ENCODE assay signal across 19 cellular contexts in the genomic region with DNA sequence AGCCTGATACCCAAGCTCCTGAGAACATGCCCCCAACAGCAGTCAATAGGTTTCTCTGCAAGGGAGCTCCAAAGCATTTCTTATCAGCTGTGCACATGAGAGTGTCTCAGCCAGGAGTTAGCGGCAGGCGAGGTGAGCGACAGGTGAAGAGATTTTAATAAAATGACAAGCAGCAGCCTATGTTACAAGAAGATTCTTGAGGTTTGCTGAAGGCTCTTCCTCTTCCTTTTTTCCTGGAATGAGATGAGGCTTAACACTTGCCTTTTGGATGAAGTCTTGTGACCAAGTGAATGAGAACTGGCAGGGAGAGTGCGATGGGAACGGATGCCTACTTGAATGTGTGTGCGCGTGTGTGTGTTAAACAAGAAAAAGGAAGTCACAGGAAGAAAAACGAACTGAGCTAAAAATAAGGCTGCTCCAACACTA.
A peak's percentile ranks its signal among the peaks of the same experiment; 100 is the strongest.
DNase-seq lines count a peak whose midpoint lies in the region; ATAC-seq lines count a peak whose summit lies in the region.
"Had no signal": no experiment of that assay in that cellular context is flagged by ENCODE, and none has a peak within 500 bp of the region (broad histone marks: within the 10 kb centered on the region; RNA-seq: fewer than 3 reads in every experiment).

No MANE protein-coding gene starts in this region.

- peak overlapping the region in 1 of 2 donors; percentile 22 for H3K27ac Mint-ChIP-seq in stimulated activated naive CD8-positive, alpha-beta T cell treated with anti-CD3 and anti-CD28 coated beads, Interleukin-15, amount 100 ng/mL, for 72 hours
- H3K27ac Mint-ChIP-seq in activated CD4-positive, alpha-beta memory T cell treated with anti-CD3 and anti-CD28 coated beads, Interleukin-2, amount 10 ng/mL, durations not matched to agents 7 days and 5 days, result no peak overlapping the region
- H3K27ac Mint-ChIP-seq: CD4-positive, alpha-beta T cell; IgD-negative memory B cell; T-cell had no signal

- no peaks in the 10 kb centered on the region for H3K27me3 ChIP-seq in trophoblast cell (ENCODE audit: insufficient read depth, low read length)
- H3K27me3 ChIP-seq: breast epithelium had no signal

- H3K18ac ChIP-seq in trophoblast cell (ENCODE audit: low read length), result no peak overlapping the region

- H3K4ac ChIP-seq in trophoblast cell (ENCODE audit: low read depth, low read length), result peak overlapping the region; percentile 9

- no CpG with 5 or more reads among the region's 8 CpGs for WGBS in trophoblast cell (ENCODE audit: extremely low coverage, insufficient coverage, insufficient read length)

- no peak overlapping the region for H2AK5ac ChIP-seq in trophoblast cell (ENCODE audit: low read length)

- no peak overlapping the region for H3K4me3 ChIP-seq in trophoblast cell (ENCODE audit: low read depth, low read length)
- H3K4me3 ChIP-seq: breast epithelium, psoas muscle had no signal

- no peaks in the 10 kb centered on the region for H3K36me3 Mint-ChIP-seq in activated CD4-positive, alpha-beta memory T cell treated with anti-CD3 and anti-CD28 coated beads, Interleukin-2, amount 10 ng/mL, durations not matched to agents 7 days and 5 days (ENCODE audit: low read depth)
- H3K36me3 Mint-ChIP-seq: IgD-negative memory B cell, T-cell had no signal

- no peak overlapping the region for H3K27ac ChIP-seq in trophoblast cell (ENCODE audit: low read depth, low read length)
- H3K27ac ChIP-seq: breast epithelium had no signal

- H3K36me3 ChIP-seq in trophoblast cell (ENCODE audit: control insufficient read depth in 1 of 2, insufficient read depth in 2 of 2, low read length in 2 of 2), result peaks cover 12 to 17% of the 10 kb centered on the region in 2 experiments
- H3K36me3 ChIP-seq: breast epithelium had no signal

- no peaks in the 10 kb centered on the region for H3K9me3 Mint-ChIP-seq in stimulated activated naive CD8-positive, alpha-beta T cell treated with anti-CD3 and anti-CD28 coated beads, Interleukin-15, amount 100 ng/mL, for 72 hours
- no peaks in the 10 kb centered on the region for H3K9me3 Mint-ChIP-seq in activated CD4-positive, alpha-beta memory T cell treated with anti-CD3 and anti-CD28 coated beads, Interleukin-2, amount 10 ng/mL, durations not matched to agents 7 days and 5 days
- H3K9me3 Mint-ChIP-seq: CD4-positive, alpha-beta T cell; IgD-negative memory B cell; T-cell had no signal

- no peak overlapping the region for H2BK12ac ChIP-seq in trophoblast cell (ENCODE audit: low read length)

- H4K91ac ChIP-seq in trophoblast cell (ENCODE audit: low read depth, low read length), result no peak overlapping the region

- no peak overlapping the region for H4K8ac ChIP-seq in trophoblast cell (ENCODE audit: low read depth, low read length)

- no peak overlapping the region for H3K9ac ChIP-seq in trophoblast cell (ENCODE audit: low read length)

- CTCF ChIA-PET in activated CD4-positive, alpha-beta memory T cell treated with anti-CD3 and anti-CD28 coated beads, Interleukin-2, amount 10 ng/mL, durations not matched to agents 7 days and 5 days (lab: Charles Lee), result interaction anchor here (1.2 kb wide), 1 partner anchor 23 kb away, joined by 3 read pairs; no protein-coding TSS in a partner anchor

- H3K4me2 ChIP-seq in trophoblast cell (ENCODE audit: low read length), result no peak overlapping the region

- no peak overlapping the region for H3K14ac ChIP-seq in trophoblast cell (ENCODE audit: low read length)

- POLR2A ChIA-PET in activated CD4-positive, alpha-beta memory T cell treated with anti-CD3 and anti-CD28 coated beads, Interleukin-2, amount 10 ng/mL, durations not matched to agents 7 days and 5 days (lab: Charles Lee), result interaction anchor here (1.0 kb wide), 1 partner anchor 12 kb away, joined by 3 read pairs; no protein-coding TSS in a partner anchor

- DNase-seq in GF-D8 (lab: John Stamatoyannopoulos, UW) (peak; percentile 21), NOMO-1 (lab: John Stamatoyannopoulos, UW; ENCODE audit: unreplicated experiment in 2 of 2) (peak; percentile 23 to 30), dermis blood vessel endothelial cell (peak; percentile 80), trophoblast cell (no peak), activated gamma-delta T cell treated with Interleukin-2 at 50 U/mL for 16 hours (no peak), NCI-H82 treated with DMSO at 0.1 percent for 48 hours (lab: John Stamatoyannopoulos, UW; ENCODE audit: unreplicated experiment) (no peak)
- DNase-seq in stimulated activated naive CD8-positive, alpha-beta T cell treated with anti-CD3 and anti-CD28 coated beads, Interleukin-15, amount 100 ng/mL, for 72 hours, result no peak
- no peak for DNase-seq in activated CD4-positive, alpha-beta memory T cell treated with anti-CD3 and anti-CD28 coated beads, Interleukin-2, amount 10 ng/mL, durations not matched to agents 7 days and 5 days
- DNase-seq: activated CD4-positive, alpha-beta T cell treated with anti-CD3 and anti-CD28 coated beads, Interleukin-2, amount 50 U/mL, for 4 hours; activated effector memory CD4-positive, alpha-beta T cell treated with anti-CD3 and anti-CD28 coated beads, Interleukin-2, amount 50 U/mL, for 16 hours; CD4-positive, alpha-beta T cell; mesendoderm; NCI-H2107; psoas muscle; stimulated activated CD4-positive, alpha-beta T cell treated with anti-CD3 and anti-CD28 coated beads, Interleukin-4, amount 100 ng/mL, for 1 hour; stimulated activated naive CD4-positive, alpha-beta T cell treated with Interleukin-2 at 50 U/mL for 16 hours; T-cell had no signal

- no peaks in the 10 kb centered on the region for H3K79me1 ChIP-seq in trophoblast cell (ENCODE audit: low read length)

- no peak overlapping the region for H4K12ac ChIP-seq in trophoblast cell (ENCODE audit: low read depth, low read length)

- H3K23ac ChIP-seq in trophoblast cell (ENCODE audit: low read length), result no peak overlapping the region

- no peaks in the 10 kb centered on the region for H3K9me3 ChIP-seq in trophoblast cell (ENCODE audit: insufficient read depth, low read depth, low read length)
- H3K9me3 ChIP-seq: breast epithelium, psoas muscle had no signal

- no peak overlapping the region for H2BK5ac ChIP-seq in trophoblast cell (ENCODE audit: low read depth, low read length, poor library complexity)

- H3K27me3 Mint-ChIP-seq in stimulated activated naive CD8-positive, alpha-beta T cell treated with anti-CD3 and anti-CD28 coated beads, Interleukin-15, amount 100 ng/mL, for 72 hours, result peaks cover 7% of the 10 kb centered on the region
- H3K27me3 Mint-ChIP-seq in activated CD4-positive, alpha-beta memory T cell treated with anti-CD3 and anti-CD28 coated beads, Interleukin-2, amount 10 ng/mL, durations not matched to agents 7 days and 5 days, result peaks cover 1% of the 10 kb centered on the region

- ATAC-seq in stimulated activated naive CD8-positive, alpha-beta T cell treated with anti-CD3 and anti-CD28 coated beads, Interleukin-15, amount 100 ng/mL, for 72 hours, result no peak
- ATAC-seq: psoas muscle, T-cell had no signal

- H2AFZ ChIP-seq in trophoblast cell (ENCODE audit: insufficient read depth, low read length, poor library complexity), result no peak overlapping the region

- no peaks in the 10 kb centered on the region for H3K79me2 ChIP-seq in trophoblast cell (ENCODE audit: control insufficient read depth, insufficient read depth, low read length, poor library complexity)

- peaks cover 9 to 11% of the 10 kb centered on the region in 2 experiments for H3K4me1 ChIP-seq in trophoblast cell (ENCODE audit: control insufficient read depth in 1 of 2, insufficient read depth in 2 of 2, low read length in 2 of 2)
- H3K4me1 ChIP-seq: breast epithelium had no signal

- no peak overlapping the region for H3K4me3 Mint-ChIP-seq in stimulated activated naive CD8-positive, alpha-beta T cell treated with anti-CD3 and anti-CD28 coated beads, Interleukin-15, amount 100 ng/mL, for 72 hours
- H3K4me3 Mint-ChIP-seq in activated CD4-positive, alpha-beta memory T cell treated with anti-CD3 and anti-CD28 coated beads, Interleukin-2, amount 10 ng/mL, durations not matched to agents 7 days and 5 days, result no peak overlapping the region
- H3K4me3 Mint-ChIP-seq: CD4-positive, alpha-beta T cell; T-cell had no signal

- H3K4me1 Mint-ChIP-seq in stimulated activated naive CD8-positive, alpha-beta T cell treated with anti-CD3 and anti-CD28 coated beads, Interleukin-15, amount 100 ng/mL, for 72 hours, result peaks cover 24% of the 10 kb centered on the region
- peaks cover 29% of the 10 kb centered on the region for H3K4me1 Mint-ChIP-seq in activated CD4-positive, alpha-beta memory T cell treated with anti-CD3 and anti-CD28 coated beads, Interleukin-2, amount 10 ng/mL, durations not matched to agents 7 days and 5 days

- H2BK120ac ChIP-seq in trophoblast cell (ENCODE audit: insufficient read depth, low read length, poor library complexity), result no peak overlapping the region

Comparison
In these comparisons a context has a peak if more than half of its experiments do, and no peak if none do; other contexts are left out.
1. DNase-seq: peak in GF-D8 (single experiment), NOMO-1 (2 of 2) and dermis blood vessel endothelial cell (single experiment); none in trophoblast cell (0 of 2), stimulated activated naive CD8-positive, alpha-beta T cell treated with anti-CD3 and anti-CD28 coated beads, Interleukin-15, amount 100 ng/mL, for 72 hours (0 of 2), activated gamma-delta T cell treated with Interleukin-2 at 50 U/mL for 16 hours (single experiment), activated CD4-positive, alpha-beta memory T cell treated with anti-CD3 and anti-CD28 coated beads, Interleukin-2, amount 10 ng/mL, durations not matched to agents 7 days and 5 days (single experiment) and NCI-H82 treated with DMSO at 0.1 percent for 48 hours (single experiment).